ENCODE assay signal across 18 cellular contexts in genomic region chr11:6621711-6622211, GRCh38.
"Had no signal": no experiment of that assay in that cellular context is flagged by ENCODE, and none has a peak within 500 bp of the region (broad histone marks: within the 10 kb centered on the region; RNA-seq: fewer than 3 reads in every experiment).

No MANE protein-coding gene starts in this region.

- H3K36me3 Mint-ChIP-seq: natural killer cell had no signal

- H3K27me3 Mint-ChIP-seq: activated T-cell treated with anti-CD3 and anti-CD28 coated beads, Interleukin-2, amount 50 U/mL, for 24 hours; activated T-helper 17 cell treated with anti-CD3 and anti-CD28 coated beads, Interleukin-2, amount 50 U/mL, for 72 hours; stimulated activated naive CD8-positive, alpha-beta T cell treated with anti-CD3 and anti-CD28 coated beads, Interleukin-15, amount 100 ng/mL, for 72 hours had no signal

- H3K27me3 ChIP-seq: body of pancreas, cardiac muscle cell, hepatocyte, tibial artery had no signal

- DNase-seq: activated naive CD4-positive, alpha-beta T cell treated with anti-CD3 and anti-CD28 coated beads for 36 hours; activated T-cell treated with anti-CD3 and anti-CD28 coated beads, Interleukin-2, amount 50 U/mL, for 24 hours; anterior cingulate cortex; body of pancreas; effector memory CD4-positive, alpha-beta T cell; foreskin melanocyte; glutamatergic neuron; midbrain; natural killer cell; retina; stimulated activated CD4-positive, alpha-beta T cell treated with anti-CD3 and anti-CD28 coated beads, Interleukin-12 subunit alpha, Interleukin-12 subunit beta, amount 100 ng/mL, for 4 hours; stimulated activated CD4-positive, alpha-beta T cell treated with anti-CD3 and anti-CD28 coated beads, Interleukin-4, amount 100 ng/mL, for 4 hours; stimulated activated naive CD8-positive, alpha-beta T cell treated with anti-CD3 and anti-CD28 coated beads, Interleukin-15, amount 100 ng/mL, for 72 hours; T-helper 1 cell; tibial artery had no signal

- H3K27ac ChIP-seq: body of pancreas, cardiac muscle cell, hepatocyte, tibial artery had no signal

- H3K4me2 ChIP-seq: hepatocyte had no signal

- H3K9me3 ChIP-seq: body of pancreas, tibial artery had no signal

- H3K27ac Mint-ChIP-seq: activated naive CD4-positive, alpha-beta T cell treated with anti-CD3 and anti-CD28 coated beads for 36 hours; activated T-cell treated with anti-CD3 and anti-CD28 coated beads, Interleukin-2, amount 50 U/mL, for 24 hours; activated T-helper 17 cell treated with anti-CD3 and anti-CD28 coated beads, Interleukin-2, amount 50 U/mL, for 72 hours; natural killer cell; stimulated activated naive CD8-positive, alpha-beta T cell treated with anti-CD3 and anti-CD28 coated beads, Interleukin-15, amount 100 ng/mL, for 72 hours had no signal

- H3K4me3 Mint-ChIP-seq: activated naive CD4-positive, alpha-beta T cell treated with anti-CD3 and anti-CD28 coated beads for 36 hours; activated T-cell treated with anti-CD3 and anti-CD28 coated beads, Interleukin-2, amount 50 U/mL, for 24 hours; activated T-helper 17 cell treated with anti-CD3 and anti-CD28 coated beads, Interleukin-2, amount 50 U/mL, for 72 hours; natural killer cell; stimulated activated naive CD8-positive, alpha-beta T cell treated with anti-CD3 and anti-CD28 coated beads, Interleukin-15, amount 100 ng/mL, for 72 hours had no signal

- H3K4me3 ChIP-seq: body of pancreas, cardiac muscle cell, hepatocyte, tibial artery had no signal

- H3K9me3 Mint-ChIP-seq: activated naive CD4-positive, alpha-beta T cell treated with anti-CD3 and anti-CD28 coated beads for 36 hours; activated T-cell treated with anti-CD3 and anti-CD28 coated beads, Interleukin-2, amount 50 U/mL, for 24 hours; activated T-helper 17 cell treated with anti-CD3 and anti-CD28 coated beads, Interleukin-2, amount 50 U/mL, for 72 hours; natural killer cell; stimulated activated naive CD8-positive, alpha-beta T cell treated with anti-CD3 and anti-CD28 coated beads, Interleukin-15, amount 100 ng/mL, for 72 hours had no signal

- H2AFZ ChIP-seq: hepatocyte had no signal
